11 cellular contexts compared by ENCODE assay signal in the genomic region with DNA sequence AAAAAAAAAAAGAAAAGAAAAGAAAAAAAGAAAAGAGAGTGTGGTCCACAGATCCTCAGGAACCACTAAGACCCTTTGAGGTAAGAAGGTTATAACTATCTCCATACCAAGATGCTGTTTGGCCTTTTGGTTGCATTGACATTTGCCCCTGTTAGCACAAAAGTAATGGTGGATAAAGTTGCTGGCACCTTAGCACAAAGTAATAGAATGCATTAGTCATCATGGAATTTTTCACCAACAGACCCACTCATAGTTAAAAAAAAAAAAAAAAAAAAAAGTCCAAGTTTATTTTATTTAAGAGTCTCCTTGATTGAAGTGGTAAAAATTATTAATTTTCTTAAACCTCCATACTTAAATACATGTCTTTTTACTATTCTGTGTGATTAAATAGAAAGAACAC.
"Had no signal": no experiment of that assay in that cellular context is flagged by ENCODE, and none has a peak within 500 bp of the region (broad histone marks: within the 10 kb centered on the region; RNA-seq: fewer than 3 reads in every experiment).

No MANE protein-coding gene starts in this region.

- DNase-seq: activated CD4-positive, alpha-beta T cell treated with anti-CD3 and anti-CD28 coated beads for 48 hours; activated CD8-positive, alpha-beta memory T cell treated with anti-CD3 and anti-CD28 coated beads for 24 hours; activated naive CD4-positive, alpha-beta T cell treated with anti-CD3 and anti-CD28 coated beads, Interleukin-2, amount 50 U/mL, for 16 hours; amniotic stem cell; gastrocnemius medialis; pancreas; stimulated activated CD4-positive, alpha-beta T cell treated with anti-CD3 and anti-CD28 coated beads, Interleukin-4, amount 100 ng/mL, for 1 hour; stomach; T-helper 1 cell had no signal

- H3K4me3 ChIP-seq: gastrocnemius medialis, pancreas, stomach, thoracic aorta had no signal

- H3K27ac ChIP-seq: gastrocnemius medialis, pancreas, stomach, thoracic aorta had no signal

- H3K4me1 ChIP-seq: pancreas had no signal

- H3K9me3 ChIP-seq: gastrocnemius medialis, pancreas, thoracic aorta had no signal

- FAIRE-seq: keratinocyte, pancreas had no signal

- H3K27me3 ChIP-seq: gastrocnemius medialis, pancreas, stomach had no signal

- H3K36me3 ChIP-seq: gastrocnemius medialis, pancreas, stomach, thoracic aorta had no signal

- ATAC-seq: gastrocnemius medialis, pancreas had no signal
